In the genomic region with DNA sequence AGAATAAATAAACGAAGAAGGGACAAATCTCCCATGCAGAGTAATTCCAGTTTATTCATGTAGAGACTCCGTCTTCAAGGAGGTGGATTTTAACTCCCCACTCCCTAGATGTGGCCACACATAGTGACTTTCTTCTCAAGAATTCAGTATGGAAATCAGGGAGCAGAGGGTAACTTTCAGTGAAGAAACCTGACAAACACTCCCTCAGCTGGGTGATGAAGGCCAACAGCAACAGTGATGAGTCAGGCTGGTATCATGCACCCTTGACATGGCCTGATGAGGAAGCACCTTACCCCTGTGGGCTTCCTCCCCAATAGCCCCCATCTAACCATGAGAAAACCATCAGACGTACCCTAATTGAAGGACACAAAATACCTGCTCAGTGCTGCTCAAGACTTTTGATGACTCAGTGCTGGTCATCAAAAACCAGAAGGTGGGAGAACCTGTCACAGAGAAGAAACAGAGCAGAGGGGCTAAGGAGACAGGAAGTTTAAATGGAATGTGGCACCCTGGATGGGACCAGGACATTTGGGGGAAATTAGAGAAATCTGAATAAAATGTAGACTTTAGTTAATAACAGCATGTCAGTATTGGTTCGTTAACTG, we compare ENCODE assay signal across 16 cellular contexts. TPM values are rescaled to one million over a fixed set of nuclear protein-coding genes. Genes with fewer than 3 reads are reported as not detected.
DNase-seq lines count a peak whose midpoint lies in the region; ATAC-seq, FAIRE-seq and TF ChIP-seq lines count a peak whose summit lies in the region.
"Had no signal": no experiment of that assay in that cellular context is flagged by ENCODE, and none has a peak within 500 bp of the region (broad histone marks: within the 10 kb centered on the region; RNA-seq: fewer than 3 reads in every experiment).

No MANE protein-coding gene starts in this region.

- no peak for TF ChIP-seq CTCF in BJ (IDR thresholded peaks at IDR 0.05; ENCODE audit: insufficient read depth, low read depth, low read length)
- TF ChIP-seq CTCF in K562 (IDR thresholded peaks at IDR 0.05 in 2 of 3, conservative IDR thresholded peaks at IDR 0.05 in 1 of 3; ENCODE audit: insufficient read depth in 2 of 3, low read depth in 1 of 3, low read length in 3 of 3): no peak
- no peak for TF ChIP-seq CTCF in tibial artery (IDR thresholded peaks at IDR 0.05)

- no peak; the same call in 2 of the 3 replicates for ATAC-seq in K562
- ATAC-seq in GM18907 (IDR thresholded peaks at IDR 0.05; ENCODE audit: unreplicated experiment): no peak
- no peak for ATAC-seq in HG02571 (IDR thresholded peaks at IDR 0.05; ENCODE audit: unreplicated experiment)
- ATAC-seq: esophagus mucosa had no signal

- H3K36me3 ChIP-seq in BJ (ENCODE audit: control insufficient read depth, insufficient read depth, low read length) (no peaks in the 10 kb centered on the region), K562 (ENCODE audit: control insufficient read depth, insufficient read depth, low read length) (peaks cover 82% of the 10 kb centered on the region; the same call in 2 of the 3 replicates), tibial artery (no peaks in the 10 kb centered on the region)
- H3K36me3 ChIP-seq: Peyer's patch, right atrium auricular region had no signal

- intact Hi-C loops in K562 (cut with micrococcal nuclease): no loop called here
- intact Hi-C loops in tibial artery (cut with DNase I; ENCODE audit: low total_unique reads): no loop called here

- TF ChIP-seq RAD21 in K562 (CRISPR knock-in tag; conservative IDR thresholded peaks at IDR 0.05 in 1 of 2, IDR thresholded peaks at IDR 0.05 in 1 of 2): no peak

- no peak overlapping the region for H3K9ac ChIP-seq in K562 (ENCODE audit: insufficient read depth in 1 of 2, low read depth in 2 of 2, low read length in 2 of 2)

- DNase-seq in BJ (ENCODE audit: low read depth): peak; percentile 24
- DNase-seq in LHCN-M2 (ENCODE audit: low read depth): peak; percentile 63
- DNase-seq in K562 (ENCODE audit: extremely low read depth in 1 of 4, low spot score in 3 of 4): no peak
- DNase-seq in iris pigment epithelial cell (ENCODE audit: low read depth): peak; percentile 71
- no peak for DNase-seq in NCI-H524 (lab: John Stamatoyannopoulos, UW)
- no peak for DNase-seq in tibial artery
- DNase-seq: activated CD4-positive, alpha-beta T cell treated with anti-CD3 and anti-CD28 coated beads, Interleukin-2, amount 50 U/mL, for 48 hours; activated gamma-delta T cell; cerebellar nuclear complex; NCI-H2227 treated with DMSO at 0.1 percent for 48 hours; Peyer's patch had no signal

- H4K20me1 ChIP-seq in K562 (replicated peaks; ENCODE audit: control insufficient read depth, insufficient read depth, low read length): no peaks in the 10 kb centered on the region

- H3K4me2 ChIP-seq in K562 (ENCODE audit: insufficient read depth, low read length): no peak overlapping the region

- in situ Hi-C loops in K562 (cut with MboI): no loop called here

- H3K27me3 ChIP-seq in BJ (ENCODE audit: control insufficient read depth, insufficient read depth, low read length) (no peaks in the 10 kb centered on the region; the same call in 1 of the 2 replicates), K562 (ENCODE audit: control insufficient read depth in 2 of 2, insufficient read depth in 2 of 2, low read length in 2 of 2) (no peaks in the 10 kb centered on the region), tibial artery (peaks cover 0 to 2% of the 10 kb centered on the region in 2 donors)
- H3K27me3 ChIP-seq: Peyer's patch, right atrium auricular region had no signal

- H3K27ac ChIP-seq in K562 (ENCODE audit: extremely low read depth, low read depth, low read length) (no peak overlapping the region), tibial artery (no peak overlapping the region)
- H3K27ac ChIP-seq: Peyer's patch, right atrium auricular region had no signal

- TSS peak; percentile 18 for BruUV-seq in K562 (replicated peaks; lab: Mats Ljungman, UMichigan)

- no peaks in the 10 kb centered on the region for H3K9me1 ChIP-seq in K562 (ENCODE audit: control insufficient read depth, insufficient read depth, low read length)

- H3K79me2 ChIP-seq in K562 (ENCODE audit: control insufficient read depth, insufficient read depth, low read length): peaks cover 5% of the 10 kb centered on the region; the same call in 2 of the 3 replicates

- peaks cover 0 to 5% of the 10 kb centered on the region in 2 experiments; a peak in 2 of 5 replicates for H3K4me1 ChIP-seq in K562 (replicated peaks in 1 of 2; ENCODE audit: control insufficient read depth in 2 of 2, insufficient read depth in 2 of 2, low read length in 2 of 2)
- no peaks in the 10 kb centered on the region for H3K4me1 ChIP-seq in tibial artery
- H3K4me1 ChIP-seq: Peyer's patch, right atrium auricular region had no signal

- TF ChIP-seq POLR2A in K562 (conservative IDR thresholded peaks at IDR 0.05): no peak

- FAIRE-seq in K562 (lab: Jason Lieb, UNC): peak; percentile 29
- FAIRE-seq: keratinocyte had no signal

- no peak overlapping the region for H3K4me3 ChIP-seq in BJ (ENCODE audit: low read depth, low read length)
- no peak overlapping the region for H3K4me3 ChIP-seq in K562
- no peak overlapping the region for H3K4me3 ChIP-seq in tibial artery
- H3K4me3 ChIP-seq: Peyer's patch, right atrium auricular region had no signal

- H2AFZ ChIP-seq in K562 (ENCODE audit: low read depth, low read length): no peak overlapping the region

- H3K9me3 ChIP-seq in K562 (replicated peaks; ENCODE audit: control insufficient read depth, insufficient read depth, low read depth, low read length): no peaks in the 10 kb centered on the region
- no peaks in the 10 kb centered on the region for H3K9me3 ChIP-seq in tibial artery
- H3K9me3 ChIP-seq: Peyer's patch, right atrium auricular region had no signal

- WGBS in K562 (ENCODE audit: insufficient coverage, low coverage, missing lambda C conversion rate): 81% methylated on average over 4 of the region's 4 CpGs

- POLR2A ChIA-PET in BJ (lab: Charles Lee): interaction anchor here (0.7 kb wide), 1 partner anchor 29 kb away, joined by 3 read pairs; no protein-coding TSS in a partner anchor
- POLR2A ChIA-PET in K562 (lab: Yijun Ruan, JAX): no interaction called here

- CTCF ChIA-PET in BJ (lab: Yijun Ruan, JAX): interaction anchor here (1.4 kb wide), 1 partner anchor 10 kb away, joined by 5 read pairs; no protein-coding TSS in a partner anchor
- CTCF ChIA-PET in K562 (lab: Yijun Ruan, JAX; ENCODE audit: low intra/inter-chr PET ratio): no interaction called here

- TF ChIP-seq EP300 in K562 (IDR thresholded peaks at IDR 0.05; ENCODE audit: low read length): no peak; the same call in 1 of the 2 replicates

TF ChIP-seq in K562, 482 proteins besides CTCF, POLR2A, EP300 and RAD21 (continues in another document):
- no peak for TF ChIP-seq ZNF41 (CRISPR knock-in tag; conservative IDR thresholded peaks at IDR 0.05)
- 0 out of 2 replicates have a peak, but pooled peaks have one; percentile 15 for TF ChIP-seq SMAD4 (CRISPR knock-in tag; conservative IDR thresholded peaks at IDR 0.05)
- peak; percentile 65; the same call in 1 of the 2 replicates for TF ChIP-seq ZNF175 (CRISPR knock-in tag; IDR thresholded peaks at IDR 0.05; ENCODE audit: low read depth)
- TF ChIP-seq BACH1 (tag; IDR thresholded peaks at IDR 0.05): 0 out of 2 replicates have a peak, but pooled peaks have one; percentile 39
- no peak for TF ChIP-seq NR2C2 (CRISPR knock-in tag; IDR thresholded peaks at IDR 0.05)
- 0 out of 2 replicates have a peak, but pooled peaks have one; percentile 18 for TF ChIP-seq NR2C2 (tag; IDR thresholded peaks at IDR 0.05)
- TF ChIP-seq, protein P1, sequence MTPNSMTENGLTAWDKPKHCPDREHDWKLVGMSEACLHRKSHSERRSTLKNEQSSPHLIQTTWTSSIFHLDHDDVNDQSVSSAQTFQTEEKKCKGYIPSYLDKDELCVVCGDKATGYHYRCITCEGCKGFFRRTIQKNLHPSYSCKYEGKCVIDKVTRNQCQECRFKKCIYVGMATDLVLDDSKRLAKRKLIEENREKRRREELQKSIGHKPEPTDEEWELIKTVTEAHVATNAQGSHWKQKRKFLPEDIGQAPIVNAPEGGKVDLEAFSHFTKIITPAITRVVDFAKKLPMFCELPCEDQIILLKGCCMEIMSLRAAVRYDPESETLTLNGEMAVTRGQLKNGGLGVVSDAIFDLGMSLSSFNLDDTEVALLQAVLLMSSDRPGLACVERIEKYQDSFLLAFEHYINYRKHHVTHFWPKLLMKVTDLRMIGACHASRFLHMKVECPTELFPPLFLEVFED (CRISPR knock-in tag; conservative IDR thresholded peaks at IDR 0.05): no peak

RNA-seq across cellular contexts. Expression of a gene that starts 50.6 kb away (rescaled TPM):
- polyA plus RNA-seq in BJ (2011; rRNA removed) (1.2 and 3.3 TPM in 2 replicates), K562 (2011; rRNA removed) (37.4 and 45.4 TPM in 2 replicates), K562 (2014; fragmentation: Illumina TruSeq; extraction: Trizol) (20.3 and 24.1 TPM in 2 replicates), K562 (2014; fragmentation: Nextera tagmentation; extraction: Ambion mirVana) (under 1 TPM; 0.04 to 0.27 TPM), K562 (2014; rRNA removed) (32.7 and 35.9 TPM in 2 replicates)
- 1.9 and 2.0 TPM in 2 replicates for polyA minus RNA-seq in BJ (2011; rRNA and poly(A)+ RNA removed)
- total RNA-seq in LHCN-M2 (2014; rRNA removed) (2.4 and 2.7 TPM in 2 replicates), K562 (2014; rRNA removed) (15.9 and 23.8 TPM in 2 replicates), K562 (2014; rRNA removed; fragmentation: Illumina TruSeq; extraction: Trizol) (4.3 and 6.3 TPM in 2 replicates), K562 (2015; rRNA removed; fragmentation: Illumina TruSeq; extraction: Trizol) (15.3 and 15.4 TPM in 2 replicates), K562 (2021) (30.4 and 31.7 TPM in 2 replicates)
- 2.5 TPM for polyA plus RNA-seq in LHCN-M2 (2012)
- total RNA-seq in K562 (2011; cell fraction: chromatin; rRNA removed; ENCODE audit: low replicate concordance): 66.8 and 209 TPM in 2 replicates
- total RNA-seq in K562 (2011; cell fraction: nucleolus; rRNA removed): 115 and 150 TPM in 2 replicates
- 67.9 and 80.6 TPM in 2 replicates for total RNA-seq in K562 (2011; cell fraction: nucleoplasm; rRNA removed)
- 27.2 and 39.3 TPM in 2 replicates for polyA plus RNA-seq in K562 (2011; cell fraction: cytosol; rRNA removed)
- polyA plus RNA-seq in K562 (2011; cell fraction: nucleus; rRNA removed): 187 and 443 TPM in 2 replicates
- polyA plus RNA-seq in K562 (2012): 30.9 and 86.2 TPM in 2 replicates
- polyA minus RNA-seq in K562 (2011; rRNA and poly(A)+ RNA removed): 8.4 and 15.8 TPM in 2 replicates
- polyA minus RNA-seq in K562 (2011; cell fraction: cytosol; rRNA and poly(A)+ RNA removed): 15.8 and 16.4 TPM in 2 replicates
- 55.8 and 81.5 TPM in 2 replicates for polyA minus RNA-seq in K562 (2011; cell fraction: nucleus; rRNA and poly(A)+ RNA removed)
- total RNA-seq: right atrium auricular region had no signal

Comparison
In these comparisons a context has a peak if more than half of its experiments do, and no peak if none do; other contexts are left out.
1. DNase-seq: peak in BJ (single experiment), LHCN-M2 (single experiment) and iris pigment epithelial cell (single experiment); none in K562 (0 of 4), NCI-H524 (0 of 2) and tibial artery (0 of 2).